18 cellular contexts compared by ENCODE assay signal in the genomic region with DNA sequence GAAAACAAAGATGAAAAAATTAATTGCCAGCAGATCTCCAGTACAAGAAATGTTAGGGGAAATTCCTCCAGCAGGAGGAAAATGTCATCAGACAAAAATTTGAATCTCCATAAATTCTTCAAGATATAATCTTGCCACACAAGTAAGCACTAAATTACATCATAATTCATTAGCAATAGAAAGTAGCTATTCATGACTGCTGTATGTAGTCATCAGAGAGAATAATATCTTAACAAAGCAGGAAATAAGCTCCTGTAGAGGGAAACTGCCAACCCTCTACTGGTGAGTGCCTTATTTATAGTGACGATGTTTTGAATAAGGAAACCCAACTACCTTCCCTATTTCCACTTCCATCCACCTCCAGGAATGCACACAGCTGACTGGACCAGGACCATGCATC. TPM values are rescaled to one million over a fixed set of nuclear protein-coding genes. Genes with fewer than 3 reads are reported as not detected.
DNase-seq lines count a peak whose midpoint lies in the region; ATAC-seq and TF ChIP-seq lines count a peak whose summit lies in the region.
"Had no signal": no experiment of that assay in that cellular context is flagged by ENCODE, and none has a peak within 500 bp of the region (broad histone marks: within the 10 kb centered on the region; RNA-seq: fewer than 3 reads in every experiment).

No MANE protein-coding gene starts in this region.

- intact Hi-C loops in IMR-90 (cut with micrococcal nuclease), result no loop called here

- no peaks in the 10 kb centered on the region; the same call in 1 of the 2 replicates for H3K27me3 Mint-ChIP-seq in H9 (ENCODE audit: low read depth)

- H3K36me3 ChIP-seq in IMR-90 (ENCODE audit: control insufficient read depth, insufficient read depth, low read length) (no peaks in the 10 kb centered on the region), brain microvascular endothelial cell (replicated peaks) (no peaks in the 10 kb centered on the region)
- H3K36me3 ChIP-seq: ovary, Peyer's patch had no signal

- no TSS peak for BruUV-seq in IMR-90 (replicated peaks; lab: Mats Ljungman, UMichigan)

- H2AFZ ChIP-seq in IMR-90 (replicated peaks; ENCODE audit: low read length, poor library complexity) (peak overlapping the region; percentile 25), H9 (ENCODE audit: low read length) (no peak overlapping the region)

- H4K20me1 ChIP-seq in IMR-90 (ENCODE audit: insufficient read depth, low read length) (no peaks in the 10 kb centered on the region), H9 (ENCODE audit: control insufficient read depth, insufficient read depth, insufficient read length) (no peaks in the 10 kb centered on the region)

- peaks cover 6% of the 10 kb centered on the region for H3K4me1 ChIP-seq in IMR-90 (ENCODE audit: control insufficient read depth, insufficient read depth, low read length)
- no peaks in the 10 kb centered on the region; the same call in 1 of the 2 replicates for H3K4me1 ChIP-seq in H9 (ENCODE audit: insufficient read depth, low read length)
- H3K4me1 ChIP-seq: Peyer's patch had no signal

- H2BK5ac ChIP-seq in IMR-90 (ENCODE audit: low read depth, low read length, poor library complexity, severe bottlenecking) (peak overlapping the region; percentile 88), H9 (ENCODE audit: insufficient read length, low read length) (no peak overlapping the region)

- in situ Hi-C loops in IMR-90 (cut with MboI; ENCODE audit: low sequenced_read_pairs) (no loop called here), brain microvascular endothelial cell (cut with HindIII; ENCODE audit: low pct_ligation_motif_present, low sequenced_read_pairs) (no loop called here)

- no peaks in the 10 kb centered on the region for H3K23me2 ChIP-seq in H9 (ENCODE audit: insufficient read length, low read depth, low read length, poor library complexity, severe bottlenecking)

- H3K4me3 ChIP-seq in IMR-90 (ENCODE audit: insufficient read depth, low read depth, low read length) (no peak overlapping the region), brain microvascular endothelial cell (ENCODE audit: low read depth, low read length) (no peak overlapping the region)
- H3K4me3 ChIP-seq: ovary, Peyer's patch had no signal

- H3T11ph ChIP-seq in H9 (ENCODE audit: low read length), result no peak overlapping the region

- POLR2A ChIA-PET in IMR-90 (lab: Charles Lee; ENCODE audit: unreplicated experiment), result no interaction called here

- no peaks in the 10 kb centered on the region for H3K27me3 ChIP-seq in IMR-90 (ENCODE audit: control insufficient read depth, insufficient read depth, low read length)
- no peaks in the 10 kb centered on the region for H3K27me3 ChIP-seq in brain microvascular endothelial cell (replicated peaks)
- H3K27me3 ChIP-seq in H9 (ENCODE audit: insufficient read depth, low read length), result no peaks in the 10 kb centered on the region
- H3K27me3 ChIP-seq: ovary, Peyer's patch had no signal

- 0 out of 2 replicates have a peak, but pooled peaks cover 3% of the 10 kb centered on the region for H3K9me1 ChIP-seq in IMR-90 (ENCODE audit: insufficient read depth, low read length)

- peak overlapping the region; percentile 72 for H4K91ac ChIP-seq in IMR-90 (ENCODE audit: insufficient read depth, low read depth, low read length)
- H4K91ac ChIP-seq in H9 (ENCODE audit: insufficient read length, low read depth, low read length), result no peak overlapping the region

- H3K27ac ChIP-seq in IMR-90 (ENCODE audit: insufficient read depth, low read length) (peak overlapping the region; percentile 60), brain microvascular endothelial cell (peak overlapping the region; percentile 67), H9 (ENCODE audit: insufficient read length, low read depth, low read length) (no peak overlapping the region)
- H3K27ac ChIP-seq: ovary, Peyer's patch had no signal

- DNase-seq in AG20443 (ENCODE audit: low spot score) (peak; percentile 58), IMR-90 (peak; percentile 87), brain microvascular endothelial cell (peak; percentile 27), kidney tubule cell (ENCODE audit: low spot score) (peak; percentile 80), ureter (ENCODE audit: low spot score) (no peak), H9 (no peak)
- DNase-seq: activated T-cell treated with anti-CD3 and anti-CD28 coated beads, Interleukin-2, amount 50 U/mL, for 24 hours; cerebellar nuclear complex; COR-L47; NCI-H345; ovary; Peyer's patch; stimulated activated CD4-positive, alpha-beta T cell treated with anti-CD3 and anti-CD28 coated beads, Interleukin-4, amount 100 ng/mL, for 1 hour; stimulated activated naive CD4-positive, alpha-beta T cell treated with Interleukin-2 at 50 U/mL for 16 hours had no signal

- dilution Hi-C loops in IMR-90 (cut with HindIII; ENCODE audit: low sequenced_read_pairs, unreplicated experiment), result no loop called here

- H2AK5ac ChIP-seq in IMR-90 (ENCODE audit: low read depth, low read length) (no peak overlapping the region), H9 (ENCODE audit: insufficient read length, low read length) (no peak overlapping the region)

- no peak overlapping the region for H2AK9ac ChIP-seq in IMR-90 (replicated peaks; ENCODE audit: low read depth, low read length, poor library complexity)

- H3K27ac Mint-ChIP-seq in H9, result no peak overlapping the region
- H3K27ac Mint-ChIP-seq: activated T-cell treated with anti-CD3 and anti-CD28 coated beads, Interleukin-2, amount 50 U/mL, for 24 hours had no signal

- no peak overlapping the region for H3K56ac ChIP-seq in IMR-90 (ENCODE audit: extremely low read depth, insufficient read depth, low read length)
- H3K56ac ChIP-seq in H9 (ENCODE audit: insufficient read length, low read depth, low read length), result no peak overlapping the region

- H2BK120ac ChIP-seq in IMR-90 (ENCODE audit: low read depth, low read length) (peak overlapping the region; percentile 16; the same call in 1 of the 2 replicates), H9 (ENCODE audit: low read depth, low read length, poor library complexity, severe bottlenecking) (no peak overlapping the region)

- H3K23ac ChIP-seq in IMR-90 (ENCODE audit: low read depth, low read length), result peak overlapping the region; percentile 39; the same call in 1 of the 2 replicates
- no peak overlapping the region for H3K23ac ChIP-seq in H9 (ENCODE audit: insufficient read length, low read depth, low read length)

- H4K8ac ChIP-seq in IMR-90 (ENCODE audit: low read depth in 2 of 2, low read length in 2 of 2), result peak overlapping the region; percentile 4 to 64; a peak in 2 of 4 replicates
- no peak overlapping the region for H4K8ac ChIP-seq in H9 (replicated peaks; ENCODE audit: insufficient read length, low read depth, low read length)

- H3K36me3 Mint-ChIP-seq in H9 (ENCODE audit: insufficient read depth in 1 of 3, low read depth in 3 of 3), result peaks cover 0 to 13% (median 2%) of the 10 kb centered on the region in 3 experiments; a peak in 5 of 7 replicates

- H3K4me2 ChIP-seq in IMR-90 (ENCODE audit: low read depth, low read length), result peak overlapping the region; percentile 47
- no peak overlapping the region for H3K4me2 ChIP-seq in H9 (ENCODE audit: insufficient read depth, insufficient read length, low read length)

- no peak for TF ChIP-seq CTCF in IMR-90 (conservative IDR thresholded peaks at IDR 0.05; ENCODE audit: low read depth, low read length)
- TF ChIP-seq CTCF in brain microvascular endothelial cell (IDR thresholded peaks at IDR 0.05; ENCODE audit: low read depth, low read length, missing control alignments), result no peak
- TF ChIP-seq CTCF in H9 (conservative IDR thresholded peaks at IDR 0.05), result no peak

- ATAC-seq in IMR-90 (ENCODE audit: low read depth), result peak; percentile 92
- no peak for ATAC-seq in GM19328 (IDR thresholded peaks at IDR 0.05; ENCODE audit: unreplicated experiment)
- no peak for ATAC-seq in HG03342 (IDR thresholded peaks at IDR 0.05; ENCODE audit: unreplicated experiment)

- H3K9me3 Mint-ChIP-seq in H9, result peaks cover 8 to 10% of the 10 kb centered on the region in 2 experiments; a peak in 4 of 5 replicates
- H3K9me3 Mint-ChIP-seq: activated T-cell treated with anti-CD3 and anti-CD28 coated beads, Interleukin-2, amount 50 U/mL, for 24 hours had no signal

- H3K79me2 ChIP-seq in H9 (ENCODE audit: insufficient read depth, low read length), result no peaks in the 10 kb centered on the region

- no CpG with 5 or more reads among the region's 1 CpG for WGBS in IMR-90 (ENCODE audit: extremely low coverage in 2 of 2, insufficient read length in 1 of 2), 2 experiments
- WGBS in H9 (ENCODE audit: extremely low coverage, insufficient read length, low lambda C conversion rate), result no CpG with 5 or more reads among the region's 1 CpG

- peak overlapping the region; percentile 22; the same call in 1 of the 2 replicates for H3K18ac ChIP-seq in IMR-90 (ENCODE audit: low read depth, low read length)
- no peak overlapping the region for H3K18ac ChIP-seq in H9 (ENCODE audit: insufficient read length, low read depth, low read length)

- CTCF ChIA-PET in IMR-90 (lab: Yijun Ruan, JAX), result no interaction called here

- peaks cover 7 to 13% of the 10 kb centered on the region in 2 experiments; a peak in 3 of 4 replicates for H3K4me1 Mint-ChIP-seq in H9

- H2BK20ac ChIP-seq in IMR-90 (ENCODE audit: low read depth, low read length) (peak overlapping the region; percentile 48; the same call in 1 of the 2 replicates), H9 (ENCODE audit: low read depth, low read length, poor library complexity, severe bottlenecking) (no peak overlapping the region)

- H4K5ac ChIP-seq in IMR-90 (ENCODE audit: low read depth, low read length) (0 out of 2 replicates have a peak overlapping the region, but pooled peaks have one; percentile 14), H9 (ENCODE audit: insufficient read length, low read depth, low read length) (no peak overlapping the region)

- H3K9me3 ChIP-seq in IMR-90 (ENCODE audit: control insufficient read depth, insufficient read depth, low read length), result no peaks in the 10 kb centered on the region; the same call in 1 of the 2 replicates
- H3K9me3 ChIP-seq in H9 (ENCODE audit: control insufficient read depth, low read depth, low read length), result no peaks in the 10 kb centered on the region
- H3K9me3 ChIP-seq: ovary, Peyer's patch had no signal

- H3K4me3 Mint-ChIP-seq in H9, result no peak overlapping the region
- H3K4me3 Mint-ChIP-seq: activated T-cell treated with anti-CD3 and anti-CD28 coated beads, Interleukin-2, amount 50 U/mL, for 24 hours had no signal

- H3K14ac ChIP-seq in IMR-90 (replicated peaks; ENCODE audit: low read depth, low read length) (peak overlapping the region; percentile 24; the same call in 1 of the 2 replicates), H9 (ENCODE audit: insufficient read depth, low read length) (no peak overlapping the region)

- no peak for TF ChIP-seq RAD21 in IMR-90 (IDR thresholded peaks at IDR 0.05; ENCODE audit: low read length)

- H2BK15ac ChIP-seq in IMR-90 (ENCODE audit: low read depth, low read length) (peak overlapping the region; percentile 43; the same call in 1 of the 3 replicates), H9 (ENCODE audit: low read depth, low read length) (no peak overlapping the region)

- H3K4ac ChIP-seq in IMR-90 (ENCODE audit: low read depth, low read length) (peak overlapping the region; percentile 74; the same call in 1 of the 2 replicates), H9 (ENCODE audit: low read depth, low read length) (no peak overlapping the region)

- H2BK12ac ChIP-seq in H9 (ENCODE audit: insufficient read length, low read depth, low read length), result no peak overlapping the region

- TF ChIP-seq POLR2A in IMR-90 (IDR thresholded peaks at IDR 0.05; ENCODE audit: low read depth, low read length), result no peak

- H3K9ac ChIP-seq in IMR-90 (ENCODE audit: low read depth, low read length), result no peak overlapping the region
- no peak overlapping the region for H3K9ac ChIP-seq in H9 (ENCODE audit: extremely low read depth, insufficient read length, low read length)

- H3K79me1 ChIP-seq in IMR-90 (ENCODE audit: low read depth in 1 of 2, low read length in 2 of 2) (no peaks in the 10 kb centered on the region), H9 (ENCODE audit: insufficient read depth, low read depth, low read length, poor library complexity, severe bottlenecking) (no peaks in the 10 kb centered on the region)

RNA-seq across cellular contexts. Expression of a gene that starts 15.8 kb away (rescaled TPM):
- total RNA-seq in IMR-90 (2012; rRNA removed) (under 0.01 TPM in 1 of 2 replicates, not detected in the other), ureter (8.1 TPM), H9 (2021) (6.2 and 7.0 TPM in 2 replicates)
- not detected in 2 replicates for polyA plus RNA-seq in IMR-90 (2012; rRNA removed)
- polyA plus RNA-seq in IMR-90 (2012; cell fraction: cytosol; rRNA removed), result 0.03 TPM in 1 of 2 replicates, not detected in the other
- polyA plus RNA-seq in IMR-90 (2012; cell fraction: nucleus; rRNA removed; ENCODE audit: low replicate concordance), result not detected in 2 replicates
- total RNA-seq: LHCN-M2 had no signal

RNA-seq across cellular contexts. Expression of a gene that starts 47.2 kb away (rescaled TPM):
- total RNA-seq in IMR-90 (2012; rRNA removed) (0.54 and 0.56 TPM in 2 replicates), ureter (29.2 TPM), H9 (2021) (0.52 and 0.61 TPM in 2 replicates)
- 0.09 and 0.12 TPM in 2 replicates for polyA plus RNA-seq in IMR-90 (2012; rRNA removed)
- 0.02 TPM in 2 replicates for polyA plus RNA-seq in IMR-90 (2012; cell fraction: cytosol; rRNA removed)
- polyA plus RNA-seq in IMR-90 (2012; cell fraction: nucleus; rRNA removed; ENCODE audit: low replicate concordance), result 0.11 and 0.94 TPM in 2 replicates
- total RNA-seq: glomerular endothelial cell had no signal

Comparison
In these comparisons a context has a peak if more than half of its experiments do, and no peak if none do; other contexts are left out.
1. DNase-seq: peak in AG20443 (single experiment), IMR-90 (single experiment), brain microvascular endothelial cell (single experiment) and kidney tubule cell (single experiment); none in ureter (single experiment) and H9 (single experiment).
2. RNA of a gene that starts 47.2 kb away (total RNA-seq): 29.2 TPM in ureter (single experiment); 0.54 to 0.56 TPM in IMR-90 and 0.52 to 0.61 TPM in H9; every median in the first group is over 10 times any median in the second.